Comparison of ENCODE assay signal across 26 cellular contexts in the genomic region with DNA sequence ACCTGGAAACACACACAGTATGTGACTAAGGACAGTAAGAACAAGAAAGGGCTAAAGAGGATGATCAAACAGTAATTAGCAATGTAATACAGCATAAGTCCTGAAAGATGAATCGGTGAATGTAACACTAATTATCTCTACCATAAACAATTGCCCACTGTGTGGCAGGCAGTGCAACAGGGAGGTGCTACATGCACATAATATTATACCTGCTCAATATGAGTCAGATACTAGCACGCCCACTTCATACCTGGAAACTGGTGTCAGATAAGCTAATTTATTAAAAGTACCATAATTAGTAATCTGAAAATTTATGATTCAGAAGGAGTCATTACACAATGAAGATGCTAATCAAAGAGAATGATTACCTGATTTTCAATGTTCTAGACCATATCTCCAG. TPM values are rescaled to one million over a fixed set of nuclear protein-coding genes. Genes with fewer than 3 reads are reported as not detected.
A peak's percentile ranks its signal among the peaks of the same experiment; 100 is the strongest.
DNase-seq lines count a peak whose midpoint lies in the region; ATAC-seq and TF ChIP-seq lines count a peak whose summit lies in the region.
"Had no signal": no experiment of that assay in that cellular context is flagged by ENCODE, and none has a peak within 500 bp of the region (broad histone marks: within the 10 kb centered on the region; RNA-seq: fewer than 3 reads in every experiment).

No MANE protein-coding gene starts in this region.

- H3F3A ChIP-seq in smooth muscle cell (ENCODE audit: low read depth) = no peaks in the 10 kb centered on the region

- POLR2A ChIA-PET in activated CD4-positive, alpha-beta T cell treated with anti-CD3 and anti-CD28 coated beads for 36 hours (lab: Charles Lee) = no interaction called here

- H4K20me1 ChIP-seq in smooth muscle cell (ENCODE audit: low read depth) = no peaks in the 10 kb centered on the region

- TF ChIP-seq CTCF in smooth muscle cell (IDR thresholded peaks at IDR 0.05; ENCODE audit: borderline replicate concordance, insufficient read depth, poor library complexity, severe bottlenecking) = no peak

- H3K4me1 Mint-ChIP-seq in activated CD4-positive, alpha-beta T cell treated with anti-CD3 and anti-CD28 coated beads for 36 hours = peaks cover 5% of the 10 kb centered on the region
- peaks cover 8% of the 10 kb centered on the region for H3K4me1 Mint-ChIP-seq in activated CD4-positive, alpha-beta T cell treated with anti-CD3 and anti-CD28 coated beads, Interleukin-2, amount 10 ng/mL, durations not matched to agents 24 days and 14 days
- peaks cover 25% of the 10 kb centered on the region for H3K4me1 Mint-ChIP-seq in stimulated activated naive CD8-positive, alpha-beta T cell treated with anti-CD3 and anti-CD28 coated beads, Interleukin-15, amount 100 ng/mL, for 72 hours
- peaks cover 4% of the 10 kb centered on the region for H3K4me1 Mint-ChIP-seq in activated T-helper 17 cell treated with anti-CD3 and anti-CD28 coated beads, Interleukin-2, amount 50 U/mL, for 72 hours
- H3K4me1 Mint-ChIP-seq in stimulated activated effector memory CD8-positive, alpha-beta T cell treated with anti-CD3 and anti-CD28 coated beads, Interleukin-12 subunit alpha, Interleukin-12 subunit beta, amount 100 ng/mL, for 72 hours = peaks cover 6% of the 10 kb centered on the region

- no peaks in the 10 kb centered on the region for H3K9me3 Mint-ChIP-seq in activated CD4-positive, alpha-beta T cell treated with anti-CD3 and anti-CD28 coated beads for 36 hours (ENCODE audit: low read depth)
- peaks cover 15% of the 10 kb centered on the region for H3K9me3 Mint-ChIP-seq in activated CD4-positive, alpha-beta T cell treated with anti-CD3 and anti-CD28 coated beads, Interleukin-2, amount 10 ng/mL, durations not matched to agents 24 days and 14 days
- H3K9me3 Mint-ChIP-seq in stimulated activated naive CD8-positive, alpha-beta T cell treated with anti-CD3 and anti-CD28 coated beads, Interleukin-15, amount 100 ng/mL, for 72 hours = peaks cover 4 to 6% of the 10 kb centered on the region in 2 donors
- peaks cover 4% of the 10 kb centered on the region for H3K9me3 Mint-ChIP-seq in activated T-helper 17 cell treated with anti-CD3 and anti-CD28 coated beads, Interleukin-2, amount 50 U/mL, for 72 hours
- H3K9me3 Mint-ChIP-seq in stimulated activated effector memory CD8-positive, alpha-beta T cell treated with anti-CD3 and anti-CD28 coated beads, Interleukin-12 subunit alpha, Interleukin-12 subunit beta, amount 100 ng/mL, for 72 hours = no peaks in the 10 kb centered on the region

- H3K27ac ChIP-seq in smooth muscle cell (ENCODE audit: low read depth) = no peak overlapping the region
- H3K27ac ChIP-seq: SJSA1 had no signal

- CTCF ChIA-PET in activated CD4-positive, alpha-beta T cell treated with anti-CD3 and anti-CD28 coated beads for 36 hours (lab: Charles Lee) = interaction anchor here (0.7 to 1.9 kb wide), 2 partner anchors 10 to 763 kb away, joined by 3 to 5 read pairs; no protein-coding TSS in a partner anchor

- no peak overlapping the region for H2AFZ ChIP-seq in smooth muscle cell (ENCODE audit: low read depth)

- H3K4me3 ChIP-seq in smooth muscle cell = no peak overlapping the region
- H3K4me3 ChIP-seq: SJSA1 had no signal

- no peak overlapping the region for H3K9ac ChIP-seq in smooth muscle cell (ENCODE audit: low read depth)

- no peaks in the 10 kb centered on the region for H3K79me2 ChIP-seq in smooth muscle cell (ENCODE audit: low read depth)

- H3K36me3 ChIP-seq in smooth muscle cell (ENCODE audit: low read depth) = no peaks in the 10 kb centered on the region
- H3K36me3 ChIP-seq: SJSA1 had no signal

- no peaks in the 10 kb centered on the region for H3K27me3 ChIP-seq in smooth muscle cell (ENCODE audit: low read depth)
- H3K27me3 ChIP-seq: SJSA1 had no signal

- H3K36me3 Mint-ChIP-seq in activated CD4-positive, alpha-beta T cell treated with anti-CD3 and anti-CD28 coated beads for 36 hours (ENCODE audit: low read depth) = no peaks in the 10 kb centered on the region
- peaks cover 4% of the 10 kb centered on the region for H3K36me3 Mint-ChIP-seq in activated CD4-positive, alpha-beta T cell treated with anti-CD3 and anti-CD28 coated beads, Interleukin-2, amount 10 ng/mL, durations not matched to agents 24 days and 14 days (ENCODE audit: low read depth)
- H3K36me3 Mint-ChIP-seq in activated T-helper 17 cell treated with anti-CD3 and anti-CD28 coated beads, Interleukin-2, amount 50 U/mL, for 72 hours (ENCODE audit: low read depth) = no peaks in the 10 kb centered on the region
- no peaks in the 10 kb centered on the region for H3K36me3 Mint-ChIP-seq in stimulated activated effector memory CD8-positive, alpha-beta T cell treated with anti-CD3 and anti-CD28 coated beads, Interleukin-12 subunit alpha, Interleukin-12 subunit beta, amount 100 ng/mL, for 72 hours

- no peaks in the 10 kb centered on the region for H3K4me1 ChIP-seq in smooth muscle cell (ENCODE audit: low read depth)
- H3K4me1 ChIP-seq: SJSA1 had no signal

- no peak for ATAC-seq in activated CD4-positive, alpha-beta T cell treated with anti-CD3 and anti-CD28 coated beads for 36 hours
- peak; percentile 60 for ATAC-seq in stimulated activated naive CD8-positive, alpha-beta T cell treated with anti-CD3 and anti-CD28 coated beads, Interleukin-15, amount 100 ng/mL, for 72 hours
- ATAC-seq in stimulated activated naive CD8-positive, alpha-beta T cell treated with anti-CD3 and anti-CD28 coated beads, Interleukin-15, Interleukin-2, amounts not matched to agents 100 U/mL and 50 U/mL, for 24 hours = no peak
- peak; percentile 47 for ATAC-seq in activated T-helper 17 cell treated with anti-CD3 and anti-CD28 coated beads, Interleukin-2, amount 50 U/mL, for 72 hours (replicated peaks)
- ATAC-seq in stimulated activated effector memory CD8-positive, alpha-beta T cell treated with anti-CD3 and anti-CD28 coated beads, Interleukin-12 subunit alpha, Interleukin-12 subunit beta, amount 100 ng/mL, for 72 hours = peak; percentile 50
- ATAC-seq: Right ventricle myocardium inferior had no signal

- H3K9me3 ChIP-seq in smooth muscle cell (replicated peaks; ENCODE audit: low read depth) = no peaks in the 10 kb centered on the region
- H3K9me3 ChIP-seq: SJSA1 had no signal

- no peaks in the 10 kb centered on the region for H3K27me3 Mint-ChIP-seq in activated CD4-positive, alpha-beta T cell treated with anti-CD3 and anti-CD28 coated beads for 36 hours
- no peaks in the 10 kb centered on the region for H3K27me3 Mint-ChIP-seq in activated CD4-positive, alpha-beta T cell treated with anti-CD3 and anti-CD28 coated beads, Interleukin-2, amount 10 ng/mL, durations not matched to agents 24 days and 14 days
- no peaks in the 10 kb centered on the region for H3K27me3 Mint-ChIP-seq in stimulated activated naive CD8-positive, alpha-beta T cell treated with anti-CD3 and anti-CD28 coated beads, Interleukin-15, amount 100 ng/mL, for 72 hours
- no peaks in the 10 kb centered on the region for H3K27me3 Mint-ChIP-seq in activated T-helper 17 cell treated with anti-CD3 and anti-CD28 coated beads, Interleukin-2, amount 50 U/mL, for 72 hours

- H3K27ac Mint-ChIP-seq in activated CD4-positive, alpha-beta T cell treated with anti-CD3 and anti-CD28 coated beads for 36 hours = no peak overlapping the region
- H3K27ac Mint-ChIP-seq in activated CD4-positive, alpha-beta T cell treated with anti-CD3 and anti-CD28 coated beads, Interleukin-2, amount 10 ng/mL, durations not matched to agents 24 days and 14 days = no peak overlapping the region
- no peak overlapping the region for H3K27ac Mint-ChIP-seq in stimulated activated naive CD8-positive, alpha-beta T cell treated with anti-CD3 and anti-CD28 coated beads, Interleukin-15, amount 100 ng/mL, for 72 hours
- no peak overlapping the region for H3K27ac Mint-ChIP-seq in activated T-helper 17 cell treated with anti-CD3 and anti-CD28 coated beads, Interleukin-2, amount 50 U/mL, for 72 hours
- H3K27ac Mint-ChIP-seq in stimulated activated effector memory CD8-positive, alpha-beta T cell treated with anti-CD3 and anti-CD28 coated beads, Interleukin-12 subunit alpha, Interleukin-12 subunit beta, amount 100 ng/mL, for 72 hours = no peak overlapping the region

- intact Hi-C loops in activated CD4-positive, alpha-beta T cell treated with anti-CD3 and anti-CD28 coated beads for 36 hours (cut with DNase I, micrococcal nuclease) = no loop called here
- intact Hi-C loops in activated CD4-positive, alpha-beta T cell treated with anti-CD3 and anti-CD28 coated beads, Interleukin-2, amount 10 ng/mL, durations not matched to agents 24 days and 14 days (cut with micrococcal nuclease) = no loop called here

- 85% methylated on average over 2 of the region's 2 CpGs for WGBS in smooth muscle cell (ENCODE audit: low lambda C conversion rate)

- DNase-seq in activated CD4-positive, alpha-beta T cell treated with anti-CD3 and anti-CD28 coated beads for 36 hours = peak; percentile 5
- DNase-seq in activated CD4-positive, alpha-beta T cell treated with anti-CD3 and anti-CD28 coated beads, Interleukin-2, amount 10 ng/mL, durations not matched to agents 24 days and 14 days = no peak
- DNase-seq in stimulated activated naive CD8-positive, alpha-beta T cell treated with anti-CD3 and anti-CD28 coated beads, Interleukin-15, amount 100 ng/mL, for 72 hours = no peak
- DNase-seq in stimulated activated naive CD8-positive, alpha-beta T cell treated with anti-CD3 and anti-CD28 coated beads, Interleukin-15, Interleukin-2, amounts not matched to agents 100 U/mL and 50 U/mL, for 24 hours = no peak
- DNase-seq in stimulated activated effector memory CD8-positive, alpha-beta T cell treated with anti-CD3 and anti-CD28 coated beads, Interleukin-12 subunit alpha, Interleukin-12 subunit beta, amount 100 ng/mL, for 72 hours (ENCODE audit: low spot score in 2 of 2) = no peak
- DNase-seq in amygdala (lab: John Stamatoyannopoulos, UW) (no peak), smooth muscle cell (lab: John Stamatoyannopoulos, UW; ENCODE audit: unreplicated experiment) (no peak)
- DNase-seq: Calu3, DMS79 treated with DMSO at 0.1 percent for 48 hours, H7, KBM-7, MV-4-11, NCI-H1105, NCI-H1436 treated with DMSO at 0.1 percent for 48 hours, NCI-H187 treated with DMSO at 0.1 percent for 48 hours, NCI-H2171 treated with DMSO at 0.1 percent for 48 hours, NCI-H345, NCI-H510A treated with DMSO at 0.1 percent for 48 hours, NCI-H774 had no signal

- H3K4me3 Mint-ChIP-seq in activated CD4-positive, alpha-beta T cell treated with anti-CD3 and anti-CD28 coated beads for 36 hours = no peak overlapping the region
- no peak overlapping the region for H3K4me3 Mint-ChIP-seq in activated CD4-positive, alpha-beta T cell treated with anti-CD3 and anti-CD28 coated beads, Interleukin-2, amount 10 ng/mL, durations not matched to agents 24 days and 14 days
- H3K4me3 Mint-ChIP-seq in stimulated activated naive CD8-positive, alpha-beta T cell treated with anti-CD3 and anti-CD28 coated beads, Interleukin-15, amount 100 ng/mL, for 72 hours = no peak overlapping the region
- no peak overlapping the region for H3K4me3 Mint-ChIP-seq in activated T-helper 17 cell treated with anti-CD3 and anti-CD28 coated beads, Interleukin-2, amount 50 U/mL, for 72 hours
- H3K4me3 Mint-ChIP-seq in stimulated activated effector memory CD8-positive, alpha-beta T cell treated with anti-CD3 and anti-CD28 coated beads, Interleukin-12 subunit alpha, Interleukin-12 subunit beta, amount 100 ng/mL, for 72 hours = no peak overlapping the region

- no peak overlapping the region for H3K4me2 ChIP-seq in smooth muscle cell

RNA-seq across cellular contexts. Expression of a gene that starts 14.9 kb away (rescaled TPM):
- not detected for total RNA-seq in activated CD4-positive, alpha-beta T cell treated with anti-CD3 and anti-CD28 coated beads for 36 hours
- total RNA-seq in activated CD4-positive, alpha-beta T cell treated with anti-CD3 and anti-CD28 coated beads, Interleukin-2, amount 10 ng/mL, durations not matched to agents 24 days and 14 days = not detected in 2 replicates
- not detected for total RNA-seq in activated T-helper 17 cell treated with anti-CD3 and anti-CD28 coated beads, Interleukin-2, amount 50 U/mL, for 72 hours
- total RNA-seq in smooth muscle cell = not detected in 2 replicates
- polyA plus RNA-seq in smooth muscle cell = 0.23 TPM in 1 of 2 replicates, not detected in the other
- total RNA-seq: A172, Calu3, H7, LHCN-M2, MCF 10A, SJSA1 had no signal
- polyA plus RNA-seq: BJ had no signal

Comparison
In these comparisons a context has a peak if more than half of its experiments do, and no peak if none do; other contexts are left out.
1. ATAC-seq: peak in stimulated activated naive CD8-positive, alpha-beta T cell treated with anti-CD3 and anti-CD28 coated beads, Interleukin-15, amount 100 ng/mL, for 72 hours (single experiment), activated T-helper 17 cell treated with anti-CD3 and anti-CD28 coated beads, Interleukin-2, amount 50 U/mL, for 72 hours (single experiment) and stimulated activated effector memory CD8-positive, alpha-beta T cell treated with anti-CD3 and anti-CD28 coated beads, Interleukin-12 subunit alpha, Interleukin-12 subunit beta, amount 100 ng/mL, for 72 hours (single experiment); none in activated CD4-positive, alpha-beta T cell treated with anti-CD3 and anti-CD28 coated beads for 36 hours (single experiment) and stimulated activated naive CD8-positive, alpha-beta T cell treated with anti-CD3 and anti-CD28 coated beads, Interleukin-15, Interleukin-2, amounts not matched to agents 100 U/mL and 50 U/mL, for 24 hours (single experiment).